ENCODE assay signal across 1 cellular context in the genomic region with DNA sequence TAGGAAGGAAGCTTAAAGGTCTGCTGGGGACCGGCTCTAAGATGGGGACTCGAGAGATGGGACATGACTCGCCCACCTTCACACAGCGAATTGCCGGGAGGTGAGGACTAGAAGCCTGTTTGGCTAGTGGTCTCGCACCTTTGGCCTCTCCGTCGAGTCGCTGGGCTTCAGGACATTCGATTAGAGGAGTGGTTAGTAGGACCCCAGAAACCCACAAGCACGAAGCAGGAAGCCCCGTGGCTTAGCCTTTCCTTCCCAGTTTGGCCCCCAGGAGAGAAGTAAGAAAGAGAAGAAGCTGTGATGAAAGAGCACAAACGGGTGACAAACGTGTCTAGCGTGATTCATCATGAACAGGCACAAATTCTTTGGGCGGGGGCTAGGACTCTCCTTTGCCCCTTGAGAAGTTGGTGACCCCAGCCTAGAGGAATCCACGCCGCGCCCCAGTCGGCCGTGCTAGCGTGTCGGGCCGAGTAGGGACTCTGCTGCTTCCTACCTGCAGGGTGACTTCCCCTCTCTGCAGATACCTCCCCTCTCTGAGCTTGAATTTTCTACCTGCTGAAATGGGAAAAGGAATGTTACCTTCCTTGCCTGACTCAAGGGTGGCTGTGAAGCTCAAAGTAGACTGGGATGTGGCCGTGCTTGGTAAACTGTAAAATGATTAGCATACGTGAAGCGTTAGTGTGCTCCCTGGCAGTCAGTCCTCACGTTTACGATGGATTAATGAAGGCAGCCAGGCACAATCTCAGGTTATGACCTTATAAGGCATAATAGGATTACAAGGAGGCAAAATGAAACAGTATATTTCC.
TF ChIP-seq lines count a peak whose summit lies in the region.

No MANE protein-coding gene starts in this region.

TF ChIP-seq in HEK293, 187 proteins besides CTCF, POLR2A, EP300 and RAD21 (continued from another document):
- TF ChIP-seq, protein P1, sequence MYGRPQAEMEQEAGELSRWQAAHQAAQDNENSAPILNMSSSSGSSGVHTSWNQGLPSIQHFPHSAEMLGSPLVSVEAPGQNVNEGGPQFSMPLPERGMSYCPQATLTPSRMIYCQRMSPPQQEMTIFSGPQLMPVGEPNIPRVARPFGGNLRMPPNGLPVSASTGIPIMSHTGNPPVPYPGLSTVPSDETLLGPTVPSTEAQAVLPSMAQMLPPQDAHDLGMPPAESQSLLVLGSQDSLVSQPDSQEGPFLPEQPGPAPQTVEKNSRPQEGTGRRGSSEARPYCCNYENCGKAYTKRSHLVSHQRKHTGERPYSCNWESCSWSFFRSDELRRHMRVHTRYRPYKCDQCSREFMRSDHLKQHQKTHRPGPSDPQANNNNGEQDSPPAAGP (tag by site-specific recombination; IDR thresholded peaks at IDR 0.05) = peak; percentile 54
- no peak for TF ChIP-seq HOXD13 (CRISPR knock-in tag; IDR thresholded peaks at IDR 0.05; ENCODE audit: borderline replicate concordance)
- TF ChIP-seq ZNF529 (tag by site-specific recombination; IDR thresholded peaks at IDR 0.05; ENCODE audit: insufficient replicate concordance) = no peak
- TF ChIP-seq ZNF549 (tag by site-specific recombination; IDR thresholded peaks at IDR 0.05) = no peak
- no peak for TF ChIP-seq ZSCAN30 (tag by site-specific recombination; IDR thresholded peaks at IDR 0.05)
- TF ChIP-seq SCRT1 (tag by site-specific recombination; IDR thresholded peaks at IDR 0.05; ENCODE audit: borderline replicate concordance) = no peak
- TF ChIP-seq WT1 (tag by site-specific recombination; IDR thresholded peaks at IDR 0.05) = peak; percentile 23; the same call in 1 of the 2 replicates
- TF ChIP-seq ZFP69B (tag by site-specific recombination; IDR thresholded peaks at IDR 0.05) = no peak
- no peak for TF ChIP-seq ZNF221 (tag by site-specific recombination; IDR thresholded peaks at IDR 0.05; ENCODE audit: borderline replicate concordance)
- peak; percentile 86 for TF ChIP-seq ZXDB (tag by site-specific recombination; IDR thresholded peaks at IDR 0.05)
- no peak for TF ChIP-seq ZBTB10 (tag by site-specific recombination; IDR thresholded peaks at IDR 0.05)
- 0 out of 2 replicates have a peak, but pooled peaks have one; percentile 21 for TF ChIP-seq ZBTB17 (tag by site-specific recombination; IDR thresholded peaks at IDR 0.05)
- TF ChIP-seq ZNF843 (tag by site-specific recombination; IDR thresholded peaks at IDR 0.05) = no peak
- no peak for TF ChIP-seq ZNF121 (tag by site-specific recombination; IDR thresholded peaks at IDR 0.05)
- TF ChIP-seq, protein P2, sequence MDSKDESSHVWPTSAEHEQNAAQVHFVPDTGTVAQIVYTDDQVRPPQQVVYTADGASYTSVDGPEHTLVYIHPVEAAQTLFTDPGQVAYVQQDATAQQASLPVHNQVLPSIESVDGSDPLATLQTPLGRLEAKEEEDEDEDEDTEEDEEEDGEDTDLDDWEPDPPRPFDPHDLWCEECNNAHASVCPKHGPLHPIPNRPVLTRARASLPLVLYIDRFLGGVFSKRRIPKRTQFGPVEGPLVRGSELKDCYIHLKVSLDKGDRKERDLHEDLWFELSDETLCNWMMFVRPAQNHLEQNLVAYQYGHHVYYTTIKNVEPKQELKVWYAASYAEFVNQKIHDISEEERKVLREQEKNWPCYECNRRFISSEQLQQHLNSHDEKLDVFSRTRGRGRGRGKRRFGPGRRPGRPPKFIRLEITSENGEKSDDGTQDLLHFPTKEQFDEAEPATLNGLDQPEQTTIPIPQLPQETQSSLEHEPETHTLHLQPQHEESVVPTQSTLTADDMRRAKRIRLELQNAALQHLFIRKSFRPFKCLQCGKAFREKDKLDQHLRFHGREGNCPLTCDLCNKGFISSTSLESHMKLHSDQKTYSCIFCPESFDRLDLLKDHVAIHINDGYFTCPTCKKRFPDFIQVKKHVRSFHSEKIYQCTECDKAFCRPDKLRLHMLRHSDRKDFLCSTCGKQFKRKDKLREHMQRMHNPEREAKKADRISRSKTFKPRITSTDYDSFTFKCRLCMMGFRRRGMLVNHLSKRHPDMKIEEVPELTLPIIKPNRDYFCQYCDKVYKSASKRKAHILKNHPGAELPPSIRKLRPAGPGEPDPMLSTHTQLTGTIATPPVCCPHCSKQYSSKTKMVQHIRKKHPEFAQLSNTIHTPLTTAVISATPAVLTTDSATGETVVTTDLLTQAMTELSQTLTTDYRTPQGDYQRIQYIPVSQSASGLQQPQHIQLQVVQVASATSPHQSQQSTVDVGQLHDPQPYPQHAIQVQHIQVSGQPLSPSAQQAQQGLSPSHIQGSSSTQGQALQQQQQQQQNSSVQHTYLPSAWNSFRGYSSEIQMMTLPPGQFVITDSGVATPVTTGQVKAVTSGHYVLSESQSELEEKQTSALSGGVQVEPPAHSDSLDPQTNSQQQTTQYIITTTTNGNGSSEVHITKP (tag by site-specific recombination; IDR thresholded peaks at IDR 0.05) = peak; percentile 46
- 0 out of 2 replicates have a peak, but pooled peaks have one; percentile 9 for TF ChIP-seq ZNF335 (tag by site-specific recombination; conservative IDR thresholded peaks at IDR 0.05)
- 0 out of 2 replicates have a peak, but pooled peaks have one; percentile 19 for TF ChIP-seq GLIS2 (tag by site-specific recombination; IDR thresholded peaks at IDR 0.05)
- TF ChIP-seq ZNF701 (tag by site-specific recombination; IDR thresholded peaks at IDR 0.05) = no peak
- TF ChIP-seq BCL11A (tag by site-specific recombination; IDR thresholded peaks at IDR 0.05; ENCODE audit: low read depth) = peak; percentile 37; the same call in 1 of the 2 replicates
- TF ChIP-seq SALL2 (tag by site-specific recombination; IDR thresholded peaks at IDR 0.05; ENCODE audit: borderline replicate concordance) = no peak
- TF ChIP-seq AEBP2 (tag by site-specific recombination; IDR thresholded peaks at IDR 0.05; ENCODE audit: borderline replicate concordance) = no peak
- no peak for TF ChIP-seq KLF7 (tag by site-specific recombination; IDR thresholded peaks at IDR 0.05; ENCODE audit: borderline replicate concordance)
- peak; percentile 28; the same call in 1 of the 2 replicates for TF ChIP-seq ZIC2 (tag by site-specific recombination; IDR thresholded peaks at IDR 0.05)
- peak; percentile 22; the same call in 1 of the 2 replicates for TF ChIP-seq SP7 (tag by site-specific recombination; IDR thresholded peaks at IDR 0.05)
- no peak for TF ChIP-seq ZNF211 (tag by site-specific recombination; IDR thresholded peaks at IDR 0.05; ENCODE audit: low read depth)
TF ChIP-seq in HEK293: peak in this region for 13.
